ENCODE assay signal across 2 cellular contexts in the genomic region with DNA sequence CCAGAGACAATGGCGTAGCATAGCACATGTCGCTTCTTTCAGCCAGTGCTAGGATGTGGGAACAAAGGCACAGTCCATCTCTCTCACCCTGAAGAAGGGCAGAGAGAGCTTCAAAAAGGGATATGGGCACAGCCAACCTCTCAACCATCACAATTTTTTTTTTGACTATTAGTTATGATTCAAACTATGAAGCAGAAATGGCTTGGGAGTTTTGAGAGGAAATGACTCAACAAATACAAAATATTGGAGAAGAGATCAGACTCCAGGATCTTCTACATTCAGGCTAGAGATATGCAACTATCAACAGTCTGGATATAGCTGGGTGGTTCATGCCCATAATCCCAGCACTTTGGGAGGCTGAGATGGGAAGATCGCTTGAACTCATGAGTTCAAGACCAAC.
TF ChIP-seq lines count a peak whose summit lies in the region.

No MANE protein-coding gene starts in this region.

TF ChIP-seq in SK-N-SH treated with all-trans-retinoic acid at 6 μM for 48 hours, 23 proteins besides CTCF, POLR2A, EP300 and RAD21 (continued from another document):
- TF ChIP-seq, protein P1, sequence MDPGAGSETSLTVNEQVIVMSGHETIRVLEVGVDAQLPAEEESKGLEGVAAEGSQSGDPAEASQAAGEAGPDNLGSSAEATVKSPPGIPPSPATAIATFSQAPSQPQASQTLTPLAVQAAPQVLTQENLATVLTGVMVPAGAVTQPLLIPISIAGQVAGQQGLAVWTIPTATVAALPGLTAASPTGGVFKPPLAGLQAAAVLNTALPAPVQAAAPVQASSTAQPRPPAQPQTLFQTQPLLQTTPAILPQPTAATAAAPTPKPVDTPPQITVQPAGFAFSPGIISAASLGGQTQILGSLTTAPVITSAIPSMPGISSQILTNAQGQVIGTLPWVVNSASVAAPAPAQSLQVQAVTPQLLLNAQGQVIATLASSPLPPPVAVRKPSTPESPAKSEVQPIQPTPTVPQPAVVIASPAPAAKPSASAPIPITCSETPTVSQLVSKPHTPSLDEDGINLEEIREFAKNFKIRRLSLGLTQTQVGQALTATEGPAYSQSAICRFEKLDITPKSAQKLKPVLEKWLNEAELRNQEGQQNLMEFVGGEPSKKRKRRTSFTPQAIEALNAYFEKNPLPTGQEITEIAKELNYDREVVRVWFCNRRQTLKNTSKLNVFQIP (CRISPR knock-in tag; IDR thresholded peaks at IDR 0.05; ENCODE audit: borderline replicate concordance, low read depth): no peak
- no peak for TF ChIP-seq ISL1 (CRISPR knock-in tag; IDR thresholded peaks at IDR 0.05)
- no peak for TF ChIP-seq RARB (CRISPR knock-in tag; IDR thresholded peaks at IDR 0.05)
- TF ChIP-seq CSDC2 (CRISPR knock-in tag; IDR thresholded peaks at IDR 0.05): no peak
- no peak for TF ChIP-seq ZNF70 (CRISPR knock-in tag; IDR thresholded peaks at IDR 0.05)
- TF ChIP-seq TOX (CRISPR knock-in tag; IDR thresholded peaks at IDR 0.05; ENCODE audit: borderline replicate concordance): no peak
- TF ChIP-seq ESRRG (CRISPR knock-in tag; IDR thresholded peaks at IDR 0.05): no peak
- no peak for TF ChIP-seq PPARA (CRISPR knock-in tag; IDR thresholded peaks at IDR 0.05; ENCODE audit: borderline replicate concordance)
- TF ChIP-seq, protein P2, sequence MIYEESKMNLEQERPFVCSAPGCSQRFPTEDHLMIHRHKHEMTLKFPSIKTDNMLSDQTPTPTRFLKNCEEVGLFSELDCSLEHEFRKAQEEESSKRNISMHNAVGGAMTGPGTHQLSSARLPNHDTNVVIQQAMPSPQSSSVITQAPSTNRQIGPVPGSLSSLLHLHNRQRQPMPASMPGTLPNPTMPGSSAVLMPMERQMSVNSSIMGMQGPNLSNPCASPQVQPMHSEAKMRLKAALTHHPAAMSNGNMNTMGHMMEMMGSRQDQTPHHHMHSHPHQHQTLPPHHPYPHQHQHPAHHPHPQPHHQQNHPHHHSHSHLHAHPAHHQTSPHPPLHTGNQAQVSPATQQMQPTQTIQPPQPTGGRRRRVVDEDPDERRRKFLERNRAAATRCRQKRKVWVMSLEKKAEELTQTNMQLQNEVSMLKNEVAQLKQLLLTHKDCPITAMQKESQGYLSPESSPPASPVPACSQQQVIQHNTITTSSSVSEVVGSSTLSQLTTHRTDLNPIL (CRISPR knock-in tag; IDR thresholded peaks at IDR 0.05; ENCODE audit: low read depth): no peak
- no peak for TF ChIP-seq ZFP3 (CRISPR knock-in tag; IDR thresholded peaks at IDR 0.05)
- TF ChIP-seq, protein P3, sequence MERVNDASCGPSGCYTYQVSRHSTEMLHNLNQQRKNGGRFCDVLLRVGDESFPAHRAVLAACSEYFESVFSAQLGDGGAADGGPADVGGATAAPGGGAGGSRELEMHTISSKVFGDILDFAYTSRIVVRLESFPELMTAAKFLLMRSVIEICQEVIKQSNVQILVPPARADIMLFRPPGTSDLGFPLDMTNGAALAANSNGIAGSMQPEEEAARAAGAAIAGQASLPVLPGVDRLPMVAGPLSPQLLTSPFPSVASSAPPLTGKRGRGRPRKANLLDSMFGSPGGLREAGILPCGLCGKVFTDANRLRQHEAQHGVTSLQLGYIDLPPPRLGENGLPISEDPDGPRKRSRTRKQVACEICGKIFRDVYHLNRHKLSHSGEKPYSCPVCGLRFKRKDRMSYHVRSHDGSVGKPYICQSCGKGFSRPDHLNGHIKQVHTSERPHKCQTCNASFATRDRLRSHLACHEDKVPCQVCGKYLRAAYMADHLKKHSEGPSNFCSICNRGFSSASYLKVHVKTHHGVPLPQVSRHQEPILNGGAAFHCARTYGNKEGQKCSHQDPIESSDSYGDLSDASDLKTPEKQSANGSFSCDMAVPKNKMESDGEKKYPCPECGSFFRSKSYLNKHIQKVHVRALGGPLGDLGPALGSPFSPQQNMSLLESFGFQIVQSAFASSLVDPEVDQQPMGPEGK (CRISPR knock-in tag; IDR thresholded peaks at IDR 0.05; ENCODE audit: borderline replicate concordance): no peak
- no peak for TF ChIP-seq ZNF565 (CRISPR knock-in tag; conservative IDR thresholded peaks at IDR 0.05; ENCODE audit: low read depth)
- TF ChIP-seq, protein P4, sequence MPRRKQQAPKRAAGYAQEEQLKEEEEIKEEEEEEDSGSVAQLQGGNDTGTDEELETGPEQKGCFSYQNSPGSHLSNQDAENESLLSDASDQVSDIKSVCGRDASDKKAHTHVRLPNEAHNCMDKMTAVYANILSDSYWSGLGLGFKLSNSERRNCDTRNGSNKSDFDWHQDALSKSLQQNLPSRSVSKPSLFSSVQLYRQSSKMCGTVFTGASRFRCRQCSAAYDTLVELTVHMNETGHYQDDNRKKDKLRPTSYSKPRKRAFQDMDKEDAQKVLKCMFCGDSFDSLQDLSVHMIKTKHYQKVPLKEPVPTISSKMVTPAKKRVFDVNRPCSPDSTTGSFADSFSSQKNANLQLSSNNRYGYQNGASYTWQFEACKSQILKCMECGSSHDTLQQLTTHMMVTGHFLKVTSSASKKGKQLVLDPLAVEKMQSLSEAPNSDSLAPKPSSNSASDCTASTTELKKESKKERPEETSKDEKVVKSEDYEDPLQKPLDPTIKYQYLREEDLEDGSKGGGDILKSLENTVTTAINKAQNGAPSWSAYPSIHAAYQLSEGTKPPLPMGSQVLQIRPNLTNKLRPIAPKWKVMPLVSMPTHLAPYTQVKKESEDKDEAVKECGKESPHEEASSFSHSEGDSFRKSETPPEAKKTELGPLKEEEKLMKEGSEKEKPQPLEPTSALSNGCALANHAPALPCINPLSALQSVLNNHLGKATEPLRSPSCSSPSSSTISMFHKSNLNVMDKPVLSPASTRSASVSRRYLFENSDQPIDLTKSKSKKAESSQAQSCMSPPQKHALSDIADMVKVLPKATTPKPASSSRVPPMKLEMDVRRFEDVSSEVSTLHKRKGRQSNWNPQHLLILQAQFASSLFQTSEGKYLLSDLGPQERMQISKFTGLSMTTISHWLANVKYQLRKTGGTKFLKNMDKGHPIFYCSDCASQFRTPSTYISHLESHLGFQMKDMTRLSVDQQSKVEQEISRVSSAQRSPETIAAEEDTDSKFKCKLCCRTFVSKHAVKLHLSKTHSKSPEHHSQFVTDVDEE (CRISPR knock-in tag; IDR thresholded peaks at IDR 0.05): no peak

TF ChIP-seq in HepG2, 621 proteins besides CTCF, POLR2A, EP300 and RAD21 (continues in another document):
- TF ChIP-seq, protein P5, sequence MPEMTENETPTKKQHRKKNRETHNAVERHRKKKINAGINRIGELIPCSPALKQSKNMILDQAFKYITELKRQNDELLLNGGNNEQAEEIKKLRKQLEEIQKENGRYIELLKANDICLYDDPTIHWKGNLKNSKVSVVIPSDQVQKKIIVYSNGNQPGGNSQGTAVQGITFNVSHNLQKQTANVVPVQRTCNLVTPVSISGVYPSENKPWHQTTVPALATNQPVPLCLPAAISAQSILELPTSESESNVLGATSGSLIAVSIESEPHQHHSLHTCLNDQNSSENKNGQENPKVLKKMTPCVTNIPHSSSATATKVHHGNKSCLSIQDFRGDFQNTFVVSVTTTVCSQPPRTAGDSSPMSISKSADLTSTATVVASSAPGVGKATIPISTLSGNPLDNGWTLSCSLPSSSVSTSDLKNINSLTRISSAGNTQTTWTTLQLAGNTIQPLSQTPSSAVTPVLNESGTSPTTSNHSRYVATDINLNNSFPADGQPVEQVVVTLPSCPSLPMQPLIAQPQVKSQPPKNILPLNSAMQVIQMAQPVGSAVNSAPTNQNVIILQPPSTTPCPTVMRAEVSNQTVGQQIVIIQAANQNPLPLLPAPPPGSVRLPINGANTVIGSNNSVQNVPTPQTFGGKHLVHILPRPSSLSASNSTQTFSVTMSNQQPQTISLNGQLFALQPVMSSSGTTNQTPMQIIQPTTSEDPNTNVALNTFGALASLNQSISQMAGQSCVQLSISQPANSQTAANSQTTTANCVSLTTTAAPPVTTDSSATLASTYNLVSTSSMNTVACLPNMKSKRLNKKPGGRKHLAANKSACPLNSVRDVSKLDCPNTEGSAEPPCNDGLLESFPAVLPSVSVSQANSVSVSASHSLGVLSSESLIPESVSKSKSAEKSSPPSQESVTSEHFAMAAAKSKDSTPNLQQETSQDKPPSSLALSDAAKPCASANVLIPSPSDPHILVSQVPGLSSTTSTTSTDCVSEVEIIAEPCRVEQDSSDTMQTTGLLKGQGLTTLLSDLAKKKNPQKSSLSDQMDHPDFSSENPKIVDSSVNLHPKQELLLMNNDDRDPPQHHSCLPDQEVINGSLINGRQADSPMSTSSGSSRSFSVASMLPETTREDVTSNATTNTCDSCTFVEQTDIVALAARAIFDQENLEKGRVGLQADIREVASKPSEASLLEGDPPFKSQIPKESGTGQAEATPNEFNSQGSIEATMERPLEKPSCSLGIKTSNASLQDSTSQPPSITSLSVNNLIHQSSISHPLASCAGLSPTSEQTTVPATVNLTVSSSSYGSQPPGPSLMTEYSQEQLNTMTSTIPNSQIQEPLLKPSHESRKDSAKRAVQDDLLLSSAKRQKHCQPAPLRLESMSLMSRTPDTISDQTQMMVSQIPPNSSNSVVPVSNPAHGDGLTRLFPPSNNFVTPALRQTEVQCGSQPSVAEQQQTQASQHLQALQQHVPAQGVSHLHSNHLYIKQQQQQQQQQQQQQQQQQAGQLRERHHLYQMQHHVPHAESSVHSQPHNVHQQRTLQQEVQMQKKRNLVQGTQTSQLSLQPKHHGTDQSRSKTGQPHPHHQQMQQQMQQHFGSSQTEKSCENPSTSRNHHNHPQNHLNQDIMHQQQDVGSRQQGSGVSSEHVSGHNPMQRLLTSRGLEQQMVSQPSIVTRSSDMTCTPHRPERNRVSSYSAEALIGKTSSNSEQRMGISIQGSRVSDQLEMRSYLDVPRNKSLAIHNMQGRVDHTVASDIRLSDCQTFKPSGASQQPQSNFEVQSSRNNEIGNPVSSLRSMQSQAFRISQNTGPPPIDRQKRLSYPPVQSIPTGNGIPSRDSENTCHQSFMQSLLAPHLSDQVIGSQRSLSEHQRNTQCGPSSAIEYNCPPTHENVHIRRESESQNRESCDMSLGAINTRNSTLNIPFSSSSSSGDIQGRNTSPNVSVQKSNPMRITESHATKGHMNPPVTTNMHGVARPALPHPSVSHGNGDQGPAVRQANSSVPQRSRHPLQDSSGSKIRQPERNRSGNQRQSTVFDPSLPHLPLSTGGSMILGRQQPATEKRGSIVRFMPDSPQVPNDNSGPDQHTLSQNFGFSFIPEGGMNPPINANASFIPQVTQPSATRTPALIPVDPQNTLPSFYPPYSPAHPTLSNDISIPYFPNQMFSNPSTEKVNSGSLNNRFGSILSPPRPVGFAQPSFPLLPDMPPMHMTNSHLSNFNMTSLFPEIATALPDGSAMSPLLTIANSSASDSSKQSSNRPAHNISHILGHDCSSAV (CRISPR knock-in tag; IDR thresholded peaks at IDR 0.05; ENCODE audit: borderline replicate concordance): no peak
- no peak for TF ChIP-seq RBM22 (optimal IDR thresholded peaks at IDR 0.05; ENCODE audit: low read length)
- TF ChIP-seq, protein P6, sequence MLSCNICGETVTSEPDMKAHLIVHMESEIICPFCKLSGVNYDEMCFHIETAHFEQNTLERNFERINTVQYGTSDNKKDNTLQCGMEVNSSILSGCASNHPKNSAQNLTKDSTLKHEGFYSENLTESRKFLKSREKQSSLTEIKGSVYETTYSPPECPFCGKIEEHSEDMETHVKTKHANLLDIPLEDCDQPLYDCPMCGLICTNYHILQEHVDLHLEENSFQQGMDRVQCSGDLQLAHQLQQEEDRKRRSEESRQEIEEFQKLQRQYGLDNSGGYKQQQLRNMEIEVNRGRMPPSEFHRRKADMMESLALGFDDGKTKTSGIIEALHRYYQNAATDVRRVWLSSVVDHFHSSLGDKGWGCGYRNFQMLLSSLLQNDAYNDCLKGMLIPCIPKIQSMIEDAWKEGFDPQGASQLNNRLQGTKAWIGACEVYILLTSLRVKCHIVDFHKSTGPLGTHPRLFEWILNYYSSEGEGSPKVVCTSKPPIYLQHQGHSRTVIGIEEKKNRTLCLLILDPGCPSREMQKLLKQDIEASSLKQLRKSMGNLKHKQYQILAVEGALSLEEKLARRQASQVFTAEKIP (CRISPR knock-in tag; IDR thresholded peaks at IDR 0.05; ENCODE audit: borderline replicate concordance): no peak
- TF ChIP-seq, protein P7, sequence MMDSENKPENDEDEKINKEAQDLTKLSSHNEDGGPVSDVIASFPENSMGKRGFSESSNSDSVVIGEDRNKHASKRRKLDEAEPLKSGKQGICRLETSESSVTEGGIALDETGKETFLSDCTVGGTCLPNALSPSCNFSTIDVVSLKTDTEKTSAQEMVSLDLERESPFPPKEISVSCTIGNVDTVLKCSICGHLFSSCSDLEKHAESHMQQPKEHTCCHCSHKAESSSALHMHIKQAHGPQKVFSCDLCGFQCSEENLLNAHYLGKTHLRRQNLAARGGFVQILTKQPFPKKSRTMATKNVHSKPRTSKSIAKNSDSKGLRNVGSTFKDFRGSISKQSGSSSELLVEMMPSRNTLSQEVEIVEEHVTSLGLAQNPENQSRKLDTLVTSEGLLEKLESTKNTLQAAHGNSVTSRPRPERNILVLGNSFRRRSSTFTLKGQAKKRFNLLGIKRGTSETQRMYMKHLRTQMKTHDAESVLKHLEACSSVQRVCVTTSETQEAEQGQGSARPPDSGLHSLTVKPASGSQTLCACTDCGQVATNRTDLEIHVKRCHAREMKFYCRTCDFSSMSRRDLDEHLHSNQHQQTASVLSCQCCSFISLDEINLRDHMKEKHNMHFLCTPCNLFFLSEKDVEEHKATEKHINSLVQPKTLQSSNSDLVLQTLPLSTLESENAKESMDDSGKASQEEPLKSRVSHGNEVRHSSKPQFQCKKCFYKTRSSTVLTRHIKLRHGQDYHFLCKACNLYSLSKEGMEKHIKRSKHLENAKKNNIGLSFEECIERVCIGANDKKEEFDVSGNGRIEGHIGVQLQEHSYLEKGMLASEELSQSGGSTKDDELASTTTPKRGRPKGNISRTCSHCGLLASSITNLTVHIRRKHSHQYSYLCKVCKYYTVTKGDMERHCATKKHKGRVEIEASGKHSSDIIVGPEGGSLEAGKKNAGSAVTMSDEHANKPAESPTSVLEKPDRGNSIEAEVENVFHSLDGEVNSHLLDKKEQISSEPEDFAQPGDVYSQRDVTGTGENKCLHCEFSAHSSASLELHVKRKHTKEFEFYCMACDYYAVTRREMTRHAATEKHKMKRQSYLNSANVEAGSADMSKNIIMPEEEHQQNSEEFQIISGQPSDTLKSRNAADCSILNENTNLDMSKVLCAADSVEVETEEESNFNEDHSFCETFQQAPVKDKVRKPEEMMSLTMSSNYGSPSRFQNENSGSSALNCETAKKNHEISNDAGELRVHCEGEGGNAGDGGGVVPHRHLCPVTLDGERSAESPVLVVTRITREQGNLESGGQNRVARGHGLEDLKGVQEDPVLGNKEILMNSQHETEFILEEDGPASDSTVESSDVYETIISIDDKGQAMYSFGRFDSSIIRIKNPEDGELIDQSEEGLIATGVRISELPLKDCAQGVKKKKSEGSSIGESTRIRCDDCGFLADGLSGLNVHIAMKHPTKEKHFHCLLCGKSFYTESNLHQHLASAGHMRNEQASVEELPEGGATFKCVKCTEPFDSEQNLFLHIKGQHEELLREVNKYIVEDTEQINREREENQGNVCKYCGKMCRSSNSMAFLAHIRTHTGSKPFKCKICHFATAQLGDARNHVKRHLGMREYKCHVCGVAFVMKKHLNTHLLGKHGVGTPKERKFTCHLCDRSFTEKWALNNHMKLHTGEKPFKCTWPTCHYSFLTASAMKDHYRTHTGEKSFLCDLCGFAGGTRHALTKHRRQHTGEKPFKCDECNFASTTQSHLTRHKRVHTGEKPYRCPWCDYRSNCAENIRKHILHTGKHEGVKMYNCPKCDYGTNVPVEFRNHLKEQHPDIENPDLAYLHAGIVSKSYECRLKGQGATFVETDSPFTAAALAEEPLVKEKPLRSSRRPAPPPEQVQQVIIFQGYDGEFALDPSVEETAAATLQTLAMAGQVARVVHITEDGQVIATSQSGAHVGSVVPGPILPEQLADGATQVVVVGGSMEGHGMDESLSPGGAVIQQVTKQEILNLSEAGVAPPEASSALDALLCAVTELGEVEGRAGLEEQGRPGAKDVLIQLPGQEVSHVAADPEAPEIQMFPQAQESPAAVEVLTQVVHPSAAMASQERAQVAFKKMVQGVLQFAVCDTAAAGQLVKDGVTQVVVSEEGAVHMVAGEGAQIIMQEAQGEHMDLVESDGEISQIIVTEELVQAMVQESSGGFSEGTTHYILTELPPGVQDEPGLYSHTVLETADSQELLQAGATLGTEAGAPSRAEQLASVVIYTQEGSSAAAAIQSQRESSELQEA (CRISPR knock-in tag; IDR thresholded peaks at IDR 0.05; ENCODE audit: not compliant biosample characterization): no peak
- TF ChIP-seq ZNF768 (CRISPR knock-in tag; IDR thresholded peaks at IDR 0.05): no peak
